ENCODE assay signal across 8 cellular contexts in genomic region chr1:225766967-225767413, GRCh38. TPM values are rescaled to one million over a fixed set of nuclear protein-coding genes. Genes with fewer than 3 reads are reported as not detected.
DNase-seq lines count a peak whose midpoint lies in the region; ATAC-seq, FAIRE-seq and TF ChIP-seq lines count a peak whose summit lies in the region.

No MANE protein-coding gene starts in this region.

- FAIRE-seq in GM12891 (lab: Jason Lieb, UNC): no peak

- no peaks in the 10 kb centered on the region for H3K4me1 Mint-ChIP-seq in activated CD4-positive, alpha-beta memory T cell treated with anti-CD3 and anti-CD28 coated beads, Interleukin-2, amount 10 ng/mL, durations not matched to agents 7 days and 5 days

- TF ChIP-seq POLR2A in GM12891 (IDR thresholded peaks at IDR 0.05; ENCODE audit: low read depth, low read length): no peak

- no peak overlapping the region for H3K27ac Mint-ChIP-seq in activated CD4-positive, alpha-beta memory T cell treated with anti-CD3 and anti-CD28 coated beads, Interleukin-2, amount 10 ng/mL, durations not matched to agents 7 days and 5 days

- H3K27ac ChIP-seq in temporal lobe (ENCODE audit: low read depth, low read length): peak overlapping the region; percentile 29

- no peaks in the 10 kb centered on the region for H3K36me3 Mint-ChIP-seq in activated CD4-positive, alpha-beta memory T cell treated with anti-CD3 and anti-CD28 coated beads, Interleukin-2, amount 10 ng/mL, durations not matched to agents 7 days and 5 days (ENCODE audit: low read depth)

- H3K4me3 Mint-ChIP-seq in activated CD4-positive, alpha-beta memory T cell treated with anti-CD3 and anti-CD28 coated beads, Interleukin-2, amount 10 ng/mL, durations not matched to agents 7 days and 5 days: no peak overlapping the region

- POLR2A ChIA-PET in activated CD4-positive, alpha-beta memory T cell treated with anti-CD3 and anti-CD28 coated beads, Interleukin-2, amount 10 ng/mL, durations not matched to agents 7 days and 5 days (lab: Charles Lee): interaction anchor here (4.8 kb wide), 1 partner anchor 10 kb away, joined by 32 read pairs; the partner anchor contains the start of gene SRP9

- CTCF ChIA-PET in activated CD4-positive, alpha-beta memory T cell treated with anti-CD3 and anti-CD28 coated beads, Interleukin-2, amount 10 ng/mL, durations not matched to agents 7 days and 5 days (lab: Charles Lee): interaction anchor here (1.5 kb wide), 1 partner anchor 11 kb away, joined by 6 read pairs; the partner anchor contains the start of gene SRP9

- H3K9me3 Mint-ChIP-seq in activated CD4-positive, alpha-beta memory T cell treated with anti-CD3 and anti-CD28 coated beads, Interleukin-2, amount 10 ng/mL, durations not matched to agents 7 days and 5 days: no peaks in the 10 kb centered on the region

- H3K27me3 Mint-ChIP-seq in activated CD4-positive, alpha-beta memory T cell treated with anti-CD3 and anti-CD28 coated beads, Interleukin-2, amount 10 ng/mL, durations not matched to agents 7 days and 5 days: no peaks in the 10 kb centered on the region

- ATAC-seq in GM18873 (IDR thresholded peaks at IDR 0.05; ENCODE audit: low FRiP score, unreplicated experiment) (no peak), HG03432 (IDR thresholded peaks at IDR 0.05; ENCODE audit: unreplicated experiment) (no peak)

- DNase-seq in HT1080 (ENCODE audit: low read depth) (peak; percentile 90), amniotic stem cell (lab: John Stamatoyannopoulos, UW) (peak; percentile 83), iris pigment epithelial cell (ENCODE audit: low read depth) (peak; percentile 93), GM12891 (ENCODE audit: insufficient read length, low spot score) (no peak)
- DNase-seq in activated CD4-positive, alpha-beta memory T cell treated with anti-CD3 and anti-CD28 coated beads, Interleukin-2, amount 10 ng/mL, durations not matched to agents 7 days and 5 days: no peak

TF ChIP-seq in GM12891, 5 proteins besides CTCF, POLR2A, EP300 and RAD21:
- TF ChIP-seq POLR2AphosphoS5 (IDR thresholded peaks at IDR 0.05; ENCODE audit: low read depth, low read length) (no peak), SPI1 (IDR thresholded peaks at IDR 0.05; ENCODE audit: low read depth, low read length) (no peak), POU2F2 (IDR thresholded peaks at IDR 0.05; ENCODE audit: low read depth, low read length) (no peak), PAX5 (IDR thresholded peaks at IDR 0.05; ENCODE audit: insufficient read depth, low read length, severe bottlenecking) (no peak)

RNA-seq across cellular contexts. Expression of gene SRP9, which starts 10.6 kb away (rescaled TPM):
- 217 and 241 TPM in 2 replicates for total RNA-seq in HT1080 (2014; rRNA removed; shearing (Covaris generic))
- 421 and 485 TPM in 2 replicates for polyA plus RNA-seq in HT1080 (2015; cell fraction: cytosol; rRNA removed)
- 190 and 212 TPM in 2 replicates for polyA plus RNA-seq in HT1080 (2015; cell fraction: nucleus; rRNA removed)
- 274 TPM for total RNA-seq in temporal lobe
- polyA plus RNA-seq in GM12891 (2012; ENCODE audit: low read depth, missing spikeins): 213 TPM
- 100 to 1,000 TPM; 246 to 253 TPM for total RNA-seq in activated CD4-positive, alpha-beta memory T cell treated with anti-CD3 and anti-CD28 coated beads, Interleukin-2, amount 10 ng/mL, durations not matched to agents 7 days and 5 days

RNA-seq across cellular contexts. Expression of gene EPHX1, which starts 42.9 kb away (rescaled TPM):
- 8.4 and 17.7 TPM in 2 replicates for total RNA-seq in HT1080 (2014; rRNA removed; shearing (Covaris generic))
- 19.5 and 22.7 TPM in 2 replicates for polyA plus RNA-seq in HT1080 (2015; cell fraction: cytosol; rRNA removed)
- 27.4 and 41.4 TPM in 2 replicates for polyA plus RNA-seq in HT1080 (2015; cell fraction: nucleus; rRNA removed)
- 11.1 TPM for total RNA-seq in temporal lobe
- polyA plus RNA-seq in GM12891 (2012; ENCODE audit: low read depth, missing spikeins): 1.1 TPM
- 1 to 10 TPM in 1 of 2 experiments, under 1 TPM in 1; 0.93 to 1.0 TPM for total RNA-seq in activated CD4-positive, alpha-beta memory T cell treated with anti-CD3 and anti-CD28 coated beads, Interleukin-2, amount 10 ng/mL, durations not matched to agents 7 days and 5 days

Comparison
In these comparisons a context has a peak if more than half of its experiments do, and no peak if none do; other contexts are left out.
1. DNase-seq: peak in HT1080 (single experiment), amniotic stem cell (single experiment) and iris pigment epithelial cell (single experiment); none in GM12891 (single experiment) and activated CD4-positive, alpha-beta memory T cell treated with anti-CD3 and anti-CD28 coated beads, Interleukin-2, amount 10 ng/mL, durations not matched to agents 7 days and 5 days (single experiment).